Comparison of ENCODE assay signal across 16 cellular contexts in the genomic region with DNA sequence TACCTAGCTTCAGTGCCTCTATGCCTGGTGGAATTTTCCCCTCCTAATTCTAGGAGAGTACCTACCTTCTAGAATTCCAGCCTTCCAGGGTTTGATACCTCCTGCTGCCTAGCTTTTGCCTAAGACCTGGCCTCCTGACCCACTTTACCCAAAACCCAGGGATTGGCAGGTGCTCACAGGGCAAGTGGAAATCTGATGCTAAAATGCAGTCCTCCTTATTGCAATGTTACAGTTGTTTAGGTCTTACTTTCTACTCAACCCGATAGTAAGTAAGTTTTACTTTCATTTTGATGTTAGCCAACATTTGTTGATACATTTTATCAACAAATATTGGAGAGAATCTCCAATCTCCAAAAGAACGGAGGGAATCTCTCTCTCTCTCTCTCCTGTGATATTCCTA.
A peak's percentile ranks its signal among the peaks of the same experiment; 100 is the strongest.
DNase-seq lines count a peak whose midpoint lies in the region; ATAC-seq and TF ChIP-seq lines count a peak whose summit lies in the region.
"Had no signal": no experiment of that assay in that cellular context is flagged by ENCODE, and none has a peak within 500 bp of the region (broad histone marks: within the 10 kb centered on the region; RNA-seq: fewer than 3 reads in every experiment).

No MANE protein-coding gene starts in this region.

- H3K79me2 ChIP-seq in mammary epithelial cell (ENCODE audit: insufficient read depth, low read length) = no peaks in the 10 kb centered on the region

- CTCF ChIA-PET in mammary epithelial cell (lab: Charles Lee; ENCODE audit: low non-redundant PET) = no interaction called here

- TF ChIP-seq CTCF in mammary epithelial cell (conservative IDR thresholded peaks at IDR 0.05 in 1 of 2, IDR thresholded peaks at IDR 0.05 in 1 of 2; ENCODE audit: extremely low read depth in 1 of 2, insufficient read depth in 1 of 2, low read depth in 1 of 2, low read length in 2 of 2) = no peak

- H3K27me3 ChIP-seq in mammary epithelial cell (ENCODE audit: insufficient read depth, low read length) (peaks cover 1% of the 10 kb centered on the region), SJCRH30 (no peaks in the 10 kb centered on the region)

- H3K36me3 ChIP-seq in mammary epithelial cell (ENCODE audit: insufficient read depth, low read length) (no peaks in the 10 kb centered on the region), SJCRH30 (no peaks in the 10 kb centered on the region)

- H3K9ac ChIP-seq in mammary epithelial cell (ENCODE audit: insufficient read depth, low read length) = no peak overlapping the region

- H3K36me3 Mint-ChIP-seq in activated naive CD4-positive, alpha-beta T cell treated with anti-CD3 and anti-CD28 coated beads, Interleukin-2, amount 50 U/mL, for 24 hours = peaks cover 2% of the 10 kb centered on the region
- H3K36me3 Mint-ChIP-seq in stimulated activated memory B cell treated with anti-CD40 and anti-IgM and Interleukin-4, amounts not matched to agents 10 μg/mL and 1 μg/mL and 100 μg/mL, for 72 hours = peaks cover 5% of the 10 kb centered on the region
- H3K36me3 Mint-ChIP-seq: naive B cell had no signal

- DNase-seq in activated naive CD4-positive, alpha-beta T cell treated with Interleukin-2 at 50 U/mL for 16 hours = no peak
- DNase-seq in mammary epithelial cell = no peak
- DNase-seq in NCI-H446 (lab: John Stamatoyannopoulos, UW) = no peak
- no peak for DNase-seq in SJCRH30
- DNase-seq: activated effector memory CD4-positive, alpha-beta T cell treated with Interleukin-2 at 50 U/mL for 16 hours; AML-193; GOT3; KBM-7; naive B cell; NCI-H2227 treated with DMSO at 0.1 percent for 48 hours; RPMI8226 had no signal

- 45% methylated on average over 2 of the region's 2 CpGs for WGBS in mammary epithelial cell (ENCODE audit: low coverage, missing lambda C conversion rate)

- H3K4me2 ChIP-seq in mammary epithelial cell (ENCODE audit: insufficient read depth, low read depth, low read length) = peak overlapping the region; percentile 49
- H3K4me2 ChIP-seq: smooth muscle cell had no signal

- H3K4me3 ChIP-seq in mammary epithelial cell (replicated peaks in 1 of 3; ENCODE audit: insufficient read depth in 1 of 3, low read depth in 2 of 3, low read length in 3 of 3) (no peak overlapping the region), SJCRH30 (no peak overlapping the region)
- H3K4me3 ChIP-seq: smooth muscle cell had no signal

- H3K9me3 Mint-ChIP-seq in activated naive CD4-positive, alpha-beta T cell treated with anti-CD3 and anti-CD28 coated beads, Interleukin-2, amount 50 U/mL, for 24 hours = no peaks in the 10 kb centered on the region
- H3K9me3 Mint-ChIP-seq in stimulated activated memory B cell treated with anti-CD40 and anti-IgM and Interleukin-4, amounts not matched to agents 10 μg/mL and 1 μg/mL and 100 μg/mL, for 72 hours = no peaks in the 10 kb centered on the region

- in situ Hi-C loops in mammary epithelial cell (cut with MboI; ENCODE audit: low sequenced_read_pairs in 2 of 2) = loop anchor here in 1 of 2 donors (25.0 kb wide), 1 partner anchor 412 kb away; no protein-coding TSS in a partner anchor

- peak overlapping the region; percentile 47 for H3K4me3 Mint-ChIP-seq in activated naive CD4-positive, alpha-beta T cell treated with anti-CD3 and anti-CD28 coated beads, Interleukin-2, amount 50 U/mL, for 24 hours
- H3K4me3 Mint-ChIP-seq in stimulated activated memory B cell treated with anti-CD40 and anti-IgM and Interleukin-4, amounts not matched to agents 10 μg/mL and 1 μg/mL and 100 μg/mL, for 72 hours = peak overlapping the region; percentile 54

- dilution Hi-C loops in mammary epithelial cell (cut with HindIII; ENCODE audit: low sequenced_read_pairs) = no loop called here

- no TSS peak for BruUV-seq in mammary epithelial cell (replicated peaks; lab: Mats Ljungman, UMichigan)

- peak overlapping the region; percentile 9 for H2AFZ ChIP-seq in mammary epithelial cell (ENCODE audit: low read depth, low read length)

- peaks cover 15% of the 10 kb centered on the region for H3K4me1 Mint-ChIP-seq in activated naive CD4-positive, alpha-beta T cell treated with anti-CD3 and anti-CD28 coated beads, Interleukin-2, amount 50 U/mL, for 24 hours
- peaks cover 14% of the 10 kb centered on the region for H3K4me1 Mint-ChIP-seq in stimulated activated memory B cell treated with anti-CD40 and anti-IgM and Interleukin-4, amounts not matched to agents 10 μg/mL and 1 μg/mL and 100 μg/mL, for 72 hours

- no peaks in the 10 kb centered on the region for H4K20me1 ChIP-seq in mammary epithelial cell (ENCODE audit: insufficient read depth, low read length)

- ATAC-seq in HG03135 (IDR thresholded peaks at IDR 0.05; ENCODE audit: unreplicated experiment) (peak; percentile 54), GM21619 (IDR thresholded peaks at IDR 0.05; ENCODE audit: unreplicated experiment) (no peak)
- ATAC-seq in stimulated activated memory B cell treated with anti-CD40 and anti-IgM and Interleukin-4, amounts not matched to agents 10 μg/mL and 1 μg/mL and 100 μg/mL, for 72 hours = no peak

- no peak overlapping the region for H3K27ac ChIP-seq in mammary epithelial cell (ENCODE audit: insufficient read depth, low read depth, low read length)
- no peak overlapping the region for H3K27ac ChIP-seq in SJCRH30

- no peaks in the 10 kb centered on the region for H3K4me1 ChIP-seq in mammary epithelial cell (ENCODE audit: insufficient read depth, low read length)
- H3K4me1 ChIP-seq in SJCRH30 = no peaks in the 10 kb centered on the region

- H3K9me3 ChIP-seq in mammary epithelial cell (replicated peaks; ENCODE audit: insufficient read depth, low read length) = no peaks in the 10 kb centered on the region
- H3K9me3 ChIP-seq in SJCRH30 (replicated peaks) = no peaks in the 10 kb centered on the region

- H3K27ac Mint-ChIP-seq in activated naive CD4-positive, alpha-beta T cell treated with anti-CD3 and anti-CD28 coated beads, Interleukin-2, amount 50 U/mL, for 24 hours = no peak overlapping the region
- peak overlapping the region; percentile 13 for H3K27ac Mint-ChIP-seq in stimulated activated memory B cell treated with anti-CD40 and anti-IgM and Interleukin-4, amounts not matched to agents 10 μg/mL and 1 μg/mL and 100 μg/mL, for 72 hours

- intact Hi-C loops in mammary epithelial cell (cut with micrococcal nuclease) = no loop called here

- H3K27me3 Mint-ChIP-seq in activated naive CD4-positive, alpha-beta T cell treated with anti-CD3 and anti-CD28 coated beads, Interleukin-2, amount 50 U/mL, for 24 hours = peaks cover 6% of the 10 kb centered on the region
- H3K27me3 Mint-ChIP-seq in stimulated activated memory B cell treated with anti-CD40 and anti-IgM and Interleukin-4, amounts not matched to agents 10 μg/mL and 1 μg/mL and 100 μg/mL, for 72 hours = peaks cover 33% of the 10 kb centered on the region
- H3K27me3 Mint-ChIP-seq: naive B cell had no signal
